In genomic region chr20:36337886-36338285, GRCh38 we compare ENCODE assay signal across 37 cellular contexts.
"Had no signal": no experiment of that assay in that cellular context is flagged by ENCODE, and none has a peak within 500 bp of the region (broad histone marks: within the 10 kb centered on the region; RNA-seq: fewer than 3 reads in every experiment).

No MANE protein-coding gene starts in this region.

- H3K4me1 ChIP-seq: adrenal gland, body of pancreas, breast epithelium had no signal

- DNase-seq: activated B cell treated with CpG ODN at 0.5 μM for 24 hours; activated CD4-positive, alpha-beta memory T cell treated with anti-CD3 and anti-CD28 coated beads for 36 hours; activated CD4-positive, alpha-beta T cell treated with anti-CD3 and anti-CD28 coated beads for 4 hours; activated CD4-positive, alpha-beta T cell treated with anti-CD3 and anti-CD28 coated beads, Interleukin-2, amount 10 ng/mL, durations not matched to agents 24 days and 14 days; activated CD4-positive, alpha-beta T cell treated with anti-CD3 and anti-CD28 coated beads, Interleukin-2, amount 50 U/mL, for 1 hour; activated CD4-positive, alpha-beta T cell treated with anti-CD3 and anti-CD28 coated beads, Interleukin-2, amount 50 U/mL, for 4 hours; activated CD4-positive, CD25-positive, alpha-beta regulatory T cell treated with anti-CD3 and anti-CD28 coated beads, Interleukin-2, amount 50 U/mL, for 72 hours; activated CD8-positive, alpha-beta memory T cell treated with anti-CD3 and anti-CD28 coated beads, Interleukin-2, amount 50 U/mL, for 4 hours; activated CD8-positive, alpha-beta T cell treated with anti-CD3 and anti-CD28 coated beads for 36 hours; activated effector memory CD4-positive, alpha-beta T cell treated with anti-CD3 and anti-CD28 coated beads, Interleukin-2, amount 50 U/mL, for 16 hours; activated gamma-delta T cell treated with Interleukin-2 at 50 U/mL for 16 hours; activated naive CD4-positive, alpha-beta T cell; activated naive CD4-positive, alpha-beta T cell treated with anti-CD3 and anti-CD28 coated beads for 36 hours; activated naive CD4-positive, alpha-beta T cell treated with anti-CD3 and anti-CD28 coated beads, Interleukin-2, amount 50 U/mL, for 16 hours; activated naive CD8-positive, alpha-beta T cell treated with anti-CD3 and anti-CD28 coated beads for 36 hours; activated T-cell treated with anti-CD3 and anti-CD28 coated beads for 4 hours; activated T-cell treated with anti-CD3 and anti-CD28 coated beads, Interleukin-2, amount 50 U/mL, for 1 hour; activated T-cell treated with anti-CD3 and anti-CD28 coated beads, Interleukin-2, amount 50 U/mL, for 4 hours; activated T-cell treated with anti-CD3 and anti-CD28 coated beads, Interleukin-2, amount 50 U/mL, for 72 hours; adrenal gland; amniotic stem cell; aorta; body of pancreas; brain microvascular endothelial cell; central memory CD4-positive, alpha-beta T cell; T-helper 1 cell; T-helper 2 cell; T-helper 9 cell had no signal

- H3K36me3 Mint-ChIP-seq: activated CD4-positive, alpha-beta memory T cell treated with anti-CD3 and anti-CD28 coated beads for 36 hours; activated naive CD4-positive, alpha-beta T cell treated with anti-CD3 and anti-CD28 coated beads, Interleukin-2, amount 50 U/mL, for 72 hours; activated naive CD8-positive, alpha-beta T cell treated with anti-CD3 and anti-CD28 coated beads for 36 hours had no signal

- H3K4me3 Mint-ChIP-seq: activated B cell treated with CpG ODN at 0.5 μM for 24 hours; activated CD4-positive, alpha-beta memory T cell treated with anti-CD3 and anti-CD28 coated beads for 36 hours; activated CD4-positive, alpha-beta T cell treated with anti-CD3 and anti-CD28 coated beads, Interleukin-2, amount 10 ng/mL, durations not matched to agents 24 days and 14 days; activated CD8-positive, alpha-beta T cell treated with anti-CD3 and anti-CD28 coated beads for 36 hours; activated naive CD4-positive, alpha-beta T cell treated with anti-CD3 and anti-CD28 coated beads for 36 hours; activated naive CD8-positive, alpha-beta T cell treated with anti-CD3 and anti-CD28 coated beads for 36 hours; activated T-cell treated with anti-CD3 and anti-CD28 coated beads, Interleukin-2, amount 50 U/mL, for 4 hours; activated T-cell treated with anti-CD3 and anti-CD28 coated beads, Interleukin-2, amount 50 U/mL, for 72 hours; activated T-helper 1 cell treated with anti-CD3 and anti-CD28 coated beads, Interleukin-12 subunit alpha, Interleukin-12 subunit beta, Interleukin-2, Interleukin-4 antibody, amounts not matched to agents 30 ng/mL and 10 ng/mL and 1 ng/mL, durations not matched to agents 14 hours and 24 hours and 36 hours; activated T-helper 17 cell treated with anti-CD3 and anti-CD28 coated beads, Interleukin-2, amount 50 U/mL, for 72 hours; T-helper 1 cell treated with Interleukin-12 subunit alpha and Interleukin-12 subunit beta and Interleukin-4 antibody, amounts not matched to agents 30 μg/mL and 1 μg/mL, for 36 hours; T-helper 2 cell treated with Interferon-gamma antibody and Interleukin-4, amounts not matched to agents 5 μg/mL and 100 μg/mL, for 36 hours had no signal

- H3K9me3 ChIP-seq: adrenal gland, body of pancreas, breast epithelium had no signal

- H3K27ac ChIP-seq: adrenal gland, body of pancreas, brain microvascular endothelial cell, breast epithelium, VCaP had no signal

- H3K27me3 ChIP-seq: adrenal gland, body of pancreas had no signal

- H3K27ac Mint-ChIP-seq: activated B cell treated with CpG ODN at 0.5 μM for 24 hours; activated CD4-positive, alpha-beta memory T cell treated with anti-CD3 and anti-CD28 coated beads for 36 hours; activated CD4-positive, alpha-beta T cell treated with anti-CD3 and anti-CD28 coated beads, Interleukin-2, amount 10 ng/mL, durations not matched to agents 24 days and 14 days; activated CD8-positive, alpha-beta T cell treated with anti-CD3 and anti-CD28 coated beads for 36 hours; activated naive CD4-positive, alpha-beta T cell treated with anti-CD3 and anti-CD28 coated beads for 36 hours; activated naive CD4-positive, alpha-beta T cell treated with anti-CD3 and anti-CD28 coated beads, Interleukin-2, amount 50 U/mL, for 72 hours; activated naive CD8-positive, alpha-beta T cell treated with anti-CD3 and anti-CD28 coated beads for 36 hours; activated T-cell treated with anti-CD3 and anti-CD28 coated beads, Interleukin-2, amount 50 U/mL, for 72 hours; activated T-helper 1 cell treated with anti-CD3 and anti-CD28 coated beads, Interleukin-12 subunit alpha, Interleukin-12 subunit beta, Interleukin-2, Interleukin-4 antibody, amounts not matched to agents 30 ng/mL and 10 ng/mL and 1 ng/mL, durations not matched to agents 14 hours and 24 hours and 36 hours; activated T-helper 17 cell treated with anti-CD3 and anti-CD28 coated beads, Interleukin-2, amount 50 U/mL, for 72 hours; T-helper 1 cell treated with Interleukin-12 subunit alpha and Interleukin-12 subunit beta and Interleukin-4 antibody, amounts not matched to agents 30 μg/mL and 1 μg/mL, for 36 hours; T-helper 2 cell treated with Interferon-gamma antibody and Interleukin-4, amounts not matched to agents 5 μg/mL and 100 μg/mL, for 36 hours had no signal

- H3K4me3 ChIP-seq: adrenal gland, body of pancreas, breast epithelium had no signal

- H3K4me1 Mint-ChIP-seq: activated B cell treated with CpG ODN at 0.5 μM for 24 hours; activated CD4-positive, alpha-beta T cell treated with anti-CD3 and anti-CD28 coated beads, Interleukin-2, amount 10 ng/mL, durations not matched to agents 24 days and 14 days; activated T-helper 17 cell treated with anti-CD3 and anti-CD28 coated beads, Interleukin-2, amount 50 U/mL, for 72 hours had no signal

- H3K36me3 ChIP-seq: adrenal gland, brain microvascular endothelial cell, breast epithelium had no signal

- ATAC-seq: activated CD8-positive, alpha-beta T cell treated with anti-CD3 and anti-CD28 coated beads for 36 hours; activated naive CD4-positive, alpha-beta T cell treated with anti-CD3 and anti-CD28 coated beads, Interleukin-2, amount 50 U/mL, for 72 hours; activated T-cell treated with anti-CD3 and anti-CD28 coated beads, Interleukin-2, amount 50 U/mL, for 4 hours; activated T-cell treated with anti-CD3 and anti-CD28 coated beads, Interleukin-2, amount 50 U/mL, for 72 hours; activated T-helper 17 cell treated with anti-CD3 and anti-CD28 coated beads, Interleukin-2, amount 50 U/mL, for 72 hours; body of pancreas had no signal

- FAIRE-seq: astrocyte, TTC549 had no signal

- H3K9me3 Mint-ChIP-seq: activated B cell treated with CpG ODN at 0.5 μM for 24 hours; activated CD4-positive, alpha-beta memory T cell treated with anti-CD3 and anti-CD28 coated beads for 36 hours; activated CD4-positive, alpha-beta T cell treated with anti-CD3 and anti-CD28 coated beads, Interleukin-2, amount 10 ng/mL, durations not matched to agents 24 days and 14 days; activated CD8-positive, alpha-beta T cell treated with anti-CD3 and anti-CD28 coated beads for 36 hours; activated naive CD4-positive, alpha-beta T cell treated with anti-CD3 and anti-CD28 coated beads for 36 hours; activated naive CD4-positive, alpha-beta T cell treated with anti-CD3 and anti-CD28 coated beads, Interleukin-2, amount 50 U/mL, for 72 hours; activated naive CD8-positive, alpha-beta T cell treated with anti-CD3 and anti-CD28 coated beads for 36 hours; activated T-cell treated with anti-CD3 and anti-CD28 coated beads, Interleukin-2, amount 50 U/mL, for 4 hours; activated T-cell treated with anti-CD3 and anti-CD28 coated beads, Interleukin-2, amount 50 U/mL, for 72 hours; activated T-helper 1 cell treated with anti-CD3 and anti-CD28 coated beads, Interleukin-12 subunit alpha, Interleukin-12 subunit beta, Interleukin-2, Interleukin-4 antibody, amounts not matched to agents 30 ng/mL and 10 ng/mL and 1 ng/mL, durations not matched to agents 14 hours and 24 hours and 36 hours; activated T-helper 17 cell treated with anti-CD3 and anti-CD28 coated beads, Interleukin-2, amount 50 U/mL, for 72 hours; T-helper 1 cell treated with Interleukin-12 subunit alpha and Interleukin-12 subunit beta and Interleukin-4 antibody, amounts not matched to agents 30 μg/mL and 1 μg/mL, for 36 hours; T-helper 2 cell treated with Interferon-gamma antibody and Interleukin-4, amounts not matched to agents 5 μg/mL and 100 μg/mL, for 36 hours had no signal
